2 cellular contexts compared by ENCODE assay signal in genomic region chr16:4676826-4677225, GRCh38.
TF ChIP-seq lines count a peak whose summit lies in the region.

No MANE protein-coding gene starts in this region.

TF ChIP-seq in H1, 55 proteins besides CTCF, POLR2A, EP300 and RAD21:
- TF ChIP-seq E2F6 (IDR thresholded peaks at IDR 0.05) (no peak), HDAC6 (IDR thresholded peaks at IDR 0.05; ENCODE audit: low read depth, low read length) (no peak), PHF8 (conservative IDR thresholded peaks at IDR 0.05; ENCODE audit: low read depth, low read length) (no peak), SAP30 (IDR thresholded peaks at IDR 0.05; ENCODE audit: insufficient read depth, insufficient replicate concordance, low read length) (no peak), RFX5 (IDR thresholded peaks at IDR 0.05; ENCODE audit: borderline replicate concordance, low read depth, low read length) (no peak), EGR1 (IDR thresholded peaks at IDR 0.05; ENCODE audit: borderline replicate concordance, low read depth, low read length) (no peak), BCL11A (IDR thresholded peaks at IDR 0.05; ENCODE audit: low read depth in 2 of 2, low read length in 2 of 2) (no peak)

TF ChIP-seq in SK-N-SH treated with all-trans-retinoic acid at 6 μM for 48 hours, 23 proteins besides CTCF, POLR2A, EP300 and RAD21:
- no peak for TF ChIP-seq ZNF565 (CRISPR knock-in tag; conservative IDR thresholded peaks at IDR 0.05; ENCODE audit: low read depth)
- TF ChIP-seq TCF4 (CRISPR knock-in tag; IDR thresholded peaks at IDR 0.05; ENCODE audit: borderline replicate concordance), result no peak
- TF ChIP-seq BACH2 (CRISPR knock-in tag; IDR thresholded peaks at IDR 0.05; ENCODE audit: borderline replicate concordance), result no peak
- no peak for TF ChIP-seq ARNTL (CRISPR knock-in tag; IDR thresholded peaks at IDR 0.05; ENCODE audit: borderline replicate concordance, low read depth)
- no peak for TF ChIP-seq CREB5 (CRISPR knock-in tag; IDR thresholded peaks at IDR 0.05; ENCODE audit: low read depth)
- TF ChIP-seq ZNF8 (CRISPR knock-in tag; IDR thresholded peaks at IDR 0.05), result no peak
- no peak for TF ChIP-seq TSHZ2 (CRISPR knock-in tag; IDR thresholded peaks at IDR 0.05)
- TF ChIP-seq ZFP3 (CRISPR knock-in tag; IDR thresholded peaks at IDR 0.05), result no peak
- no peak for TF ChIP-seq CSDC2 (CRISPR knock-in tag; IDR thresholded peaks at IDR 0.05)
- no peak for TF ChIP-seq SNAI2 (CRISPR knock-in tag; IDR thresholded peaks at IDR 0.05)
- TF ChIP-seq OSR1 (CRISPR knock-in tag; IDR thresholded peaks at IDR 0.05), result no peak
- TF ChIP-seq POU6F1 (CRISPR knock-in tag; IDR thresholded peaks at IDR 0.05; ENCODE audit: borderline replicate concordance, low read depth), result no peak
- TF ChIP-seq ESRRG (CRISPR knock-in tag; IDR thresholded peaks at IDR 0.05), result no peak
- TF ChIP-seq RARB (CRISPR knock-in tag; IDR thresholded peaks at IDR 0.05), result no peak
- TF ChIP-seq CSRNP3 (CRISPR knock-in tag; IDR thresholded peaks at IDR 0.05), result no peak
TF ChIP-seq in SK-N-SH treated with all-trans-retinoic acid at 6 μM for 48 hours: peak in this region for 0.
